In genomic region chr9:81071108-81071507, GRCh38 we compare ENCODE assay signal across 24 cellular contexts.
DNase-seq lines count a peak whose midpoint lies in the region; ATAC-seq and TF ChIP-seq lines count a peak whose summit lies in the region.
"Had no signal": no experiment of that assay in that cellular context is flagged by ENCODE, and none has a peak within 500 bp of the region (broad histone marks: within the 10 kb centered on the region; RNA-seq: fewer than 3 reads in every experiment).

No MANE protein-coding gene starts in this region.

- TF ChIP-seq EP300 in SK-N-SH (IDR thresholded peaks at IDR 0.05; ENCODE audit: borderline replicate concordance in 1 of 2, low read depth in 1 of 2, low read length in 1 of 2): no peak

- no peak overlapping the region for H3K14ac ChIP-seq in neuronal stem cell (ENCODE audit: low read length)

- no peaks in the 10 kb centered on the region for H3K9me3 ChIP-seq in SK-N-SH
- peaks cover 0 to 2% of the 10 kb centered on the region in 2 donors for H3K9me3 ChIP-seq in left lung
- no peaks in the 10 kb centered on the region for H3K9me3 ChIP-seq in neuronal stem cell (replicated peaks in 1 of 2; ENCODE audit: control insufficient read depth in 2 of 2, insufficient read depth in 1 of 2, low read depth in 1 of 2, low read length in 2 of 2)

- H2BK5ac ChIP-seq in neuronal stem cell (ENCODE audit: low read length): no peak overlapping the region

- no peak overlapping the region for H4K8ac ChIP-seq in neuronal stem cell (ENCODE audit: low read depth, low read length)

- no peak overlapping the region for H3K9ac ChIP-seq in SK-N-SH
- no peak overlapping the region for H3K9ac ChIP-seq in neuronal stem cell (ENCODE audit: low read depth, low read length, poor library complexity)

- POLR2A ChIA-PET in SK-N-SH (lab: Yijun Ruan, JAX): no interaction called here

- H2BK120ac ChIP-seq in neuronal stem cell (ENCODE audit: low read depth, low read length): no peak overlapping the region

- H3K4ac ChIP-seq in neuronal stem cell (ENCODE audit: low read length): no peak overlapping the region

- H2AK5ac ChIP-seq in neuronal stem cell (ENCODE audit: low read depth, low read length): no peak overlapping the region

- H4K91ac ChIP-seq in neuronal stem cell (ENCODE audit: low read depth, low read length, poor library complexity): no peak overlapping the region

- DNase-seq in SK-N-SH (peak; percentile 1), left lung (no peak), ureter (ENCODE audit: low spot score) (no peak), COR-L47 (lab: John Stamatoyannopoulos, UW) (no peak), neuronal stem cell (ENCODE audit: low spot score) (no peak), Right ventricle myocardium superior (no peak)
- DNase-seq: CD8-positive, alpha-beta memory T cell; EL; GF-D8; KG1; NCI-H1694; NCI-H2081; NCI-H2171; NCI-H345; NCI-H524 treated with DMSO at 0.1 percent for 48 hours; NCI-H82; OCI-M1; SHP77 treated with DMSO at 0.1 percent for 48 hours; T-cell had no signal

- no peak for TF ChIP-seq CTCF in SK-N-SH (IDR thresholded peaks at IDR 0.05)
- TF ChIP-seq CTCF in VCaP (conservative IDR thresholded peaks at IDR 0.05): no peak
- no peak for TF ChIP-seq CTCF in left lung (IDR thresholded peaks at IDR 0.05)

- H3K27ac ChIP-seq in SK-N-SH (ENCODE audit: low read depth in 2 of 2, low read length in 1 of 2): no peak overlapping the region
- peak overlapping the region; percentile 35 for H3K27ac ChIP-seq in VCaP
- no peak overlapping the region for H3K27ac ChIP-seq in left lung
- no peak overlapping the region for H3K27ac ChIP-seq in neuronal stem cell (replicated peaks; ENCODE audit: low read length)
- H3K27ac ChIP-seq: 22Rv1, C4-2B, HL-60 had no signal

- H2BK15ac ChIP-seq in neuronal stem cell (ENCODE audit: low read length): no peak overlapping the region

- H3K4me3 ChIP-seq in SK-N-SH (ENCODE audit: low read depth in 2 of 2, low read length in 1 of 2) (no peak overlapping the region), left lung (no peak overlapping the region), neuronal stem cell (ENCODE audit: low read length in 2 of 2) (no peak overlapping the region)

- no peak overlapping the region for H2BK12ac ChIP-seq in neuronal stem cell (ENCODE audit: low read length)

- H3K4me1 ChIP-seq in SK-N-SH (ENCODE audit: control insufficient read depth in 1 of 2, insufficient read depth in 2 of 2, low read depth in 1 of 2, low read length in 1 of 2): no peaks in the 10 kb centered on the region
- no peaks in the 10 kb centered on the region for H3K4me1 ChIP-seq in left lung
- H3K4me1 ChIP-seq in neuronal stem cell (ENCODE audit: control insufficient read depth in 2 of 2, insufficient read depth in 1 of 2, low read depth in 1 of 2, low read length in 2 of 2): no peaks in the 10 kb centered on the region

- no peaks in the 10 kb centered on the region for H3F3A ChIP-seq in SK-N-SH (replicated peaks; ENCODE audit: insufficient read depth)

- H3K23ac ChIP-seq in neuronal stem cell (ENCODE audit: low read depth, low read length, poor library complexity): no peak overlapping the region

- WGBS in SK-N-SH (ENCODE audit: low lambda C conversion rate): 35% methylated on average over 2 of the region's 2 CpGs
- WGBS in neuronal stem cell (ENCODE audit: extremely low coverage in 2 of 2, insufficient read length in 2 of 2, insufficient replicate concordance in 1 of 2), 2 donors: no CpG with 5 or more reads among the region's 2 CpGs

- H3K79me1 ChIP-seq in neuronal stem cell (ENCODE audit: low read depth, low read length): no peaks in the 10 kb centered on the region

- no peaks in the 10 kb centered on the region for H3K36me3 ChIP-seq in SK-N-SH (replicated peaks in 1 of 2; ENCODE audit: control insufficient read depth in 1 of 2, insufficient read depth in 2 of 2, low read length in 1 of 2)
- H3K36me3 ChIP-seq in left lung: no peaks in the 10 kb centered on the region
- no peaks in the 10 kb centered on the region for H3K36me3 ChIP-seq in neuronal stem cell (replicated peaks in 1 of 2; ENCODE audit: control insufficient read depth in 2 of 2, insufficient read depth in 2 of 2, low read length in 2 of 2)

- no peaks in the 10 kb centered on the region for H3K79me2 ChIP-seq in SK-N-SH (ENCODE audit: insufficient read depth)

- H4K20me1 ChIP-seq in SK-N-SH (ENCODE audit: insufficient read depth): no peaks in the 10 kb centered on the region

- H3K9me2 ChIP-seq in SK-N-SH: no peaks in the 10 kb centered on the region

- no peak for ATAC-seq in SK-N-SH treated with all-trans-retinoic acid at 6 μM for 48 hours
- peak; percentile 71 for ATAC-seq in left lung
- ATAC-seq in Right ventricle myocardium superior (ENCODE audit: poor library complexity): no peak
- ATAC-seq: T-cell had no signal

- H2AFZ ChIP-seq in SK-N-SH (ENCODE audit: low read depth) (no peak overlapping the region), neuronal stem cell (ENCODE audit: low read length) (no peak overlapping the region)

- CTCF ChIA-PET in SK-N-SH (lab: Yijun Ruan, JAX): interaction anchor here (0.7 to 1.4 kb wide), 2 partner anchors 41 to 158 kb away, joined by 3 read pairs; no protein-coding TSS in a partner anchor

- no peaks in the 10 kb centered on the region for H3K27me3 ChIP-seq in SK-N-SH (ENCODE audit: insufficient read depth)
- H3K27me3 ChIP-seq in left lung: no peaks in the 10 kb centered on the region
- no peaks in the 10 kb centered on the region for H3K27me3 ChIP-seq in neuronal stem cell (ENCODE audit: control insufficient read depth in 3 of 3, insufficient read depth in 3 of 3, low read depth in 1 of 3, low read length in 3 of 3)

- no peak overlapping the region for H3K4me2 ChIP-seq in SK-N-SH
- H3K4me2 ChIP-seq in neuronal stem cell (ENCODE audit: insufficient read depth, low read length, poor library complexity, severe bottlenecking): no peak overlapping the region

- intact Hi-C loops in left lung (cut with DNase I): no loop called here
- intact Hi-C loops in Right ventricle myocardium superior (cut with DNase I): no loop called here

- TF ChIP-seq RAD21 in SK-N-SH (IDR thresholded peaks at IDR 0.05; ENCODE audit: low read length): no peak

- no peak overlapping the region for H3K18ac ChIP-seq in neuronal stem cell (ENCODE audit: low read length)

TF ChIP-seq in SK-N-SH, 30 proteins besides CTCF, POLR2A, EP300 and RAD21:
- no peak for TF ChIP-seq MAX (IDR thresholded peaks at IDR 0.05; ENCODE audit: low read depth)
- TF ChIP-seq TAF1 (IDR thresholded peaks at IDR 0.05; ENCODE audit: borderline replicate concordance, low read depth, low read length): no peak
- TF ChIP-seq USF1 (IDR thresholded peaks at IDR 0.05; ENCODE audit: borderline replicate concordance, low read depth): no peak
- TF ChIP-seq GABPA (IDR thresholded peaks at IDR 0.05; ENCODE audit: low read depth): no peak

TF ChIP-seq in SK-N-SH treated with all-trans-retinoic acid at 6 μM for 48 hours, 23 proteins besides CTCF, POLR2A, EP300 and RAD21:
- TF ChIP-seq ZNF70 (CRISPR knock-in tag; IDR thresholded peaks at IDR 0.05) (no peak), OSR1 (CRISPR knock-in tag; IDR thresholded peaks at IDR 0.05) (no peak), ZFP3 (CRISPR knock-in tag; IDR thresholded peaks at IDR 0.05) (no peak), ESRRG (CRISPR knock-in tag; IDR thresholded peaks at IDR 0.05) (no peak), TOX (CRISPR knock-in tag; IDR thresholded peaks at IDR 0.05; ENCODE audit: borderline replicate concordance) (no peak), ZC3H10 (CRISPR knock-in tag; IDR thresholded peaks at IDR 0.05) (no peak), ISL1 (CRISPR knock-in tag; IDR thresholded peaks at IDR 0.05) (no peak), SNAI2 (CRISPR knock-in tag; IDR thresholded peaks at IDR 0.05) (no peak), CSRNP3 (CRISPR knock-in tag; IDR thresholded peaks at IDR 0.05) (no peak), BACH2 (CRISPR knock-in tag; IDR thresholded peaks at IDR 0.05; ENCODE audit: borderline replicate concordance) (no peak)
TF ChIP-seq in SK-N-SH treated with all-trans-retinoic acid at 6 μM for 48 hours: peak in this region for 0.
